In the genomic region with DNA sequence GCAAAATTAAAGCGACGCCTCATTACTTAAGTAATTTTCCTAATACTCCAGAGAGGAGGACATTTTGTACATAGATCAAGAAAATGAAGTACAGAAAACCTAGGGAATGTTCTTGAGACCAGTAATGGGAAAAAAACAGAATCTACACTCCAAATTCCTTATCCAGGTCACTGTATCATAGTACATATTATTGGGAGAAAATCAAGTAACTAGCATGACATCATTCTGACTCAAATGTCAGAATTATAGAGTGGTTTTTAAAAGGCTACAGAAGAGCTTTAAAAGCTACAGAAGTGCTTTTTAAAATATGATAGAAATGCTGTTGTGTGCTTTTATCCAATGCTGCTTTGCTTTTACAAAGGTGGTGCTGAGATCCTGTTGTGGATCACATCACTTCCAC, we compare ENCODE assay signal across 15 cellular contexts.
"Had no signal": no experiment of that assay in that cellular context is flagged by ENCODE, and none has a peak within 500 bp of the region (broad histone marks: within the 10 kb centered on the region; RNA-seq: fewer than 3 reads in every experiment).

No MANE protein-coding gene starts in this region.

- H3K4me1 ChIP-seq: parathyroid adenoma, sigmoid colon, upper lobe of right lung had no signal

- H3K9me3 ChIP-seq: sigmoid colon, upper lobe of right lung had no signal

- H2AFZ ChIP-seq: parathyroid adenoma had no signal

- H3K27me3 ChIP-seq: sigmoid colon, upper lobe of right lung had no signal

- H3K4me3 ChIP-seq: sigmoid colon, upper lobe of right lung had no signal

- DNase-seq: activated CD4-positive, alpha-beta T cell treated with anti-CD3 and anti-CD28 coated beads, Interleukin-2, amount 10 ng/mL, durations not matched to agents 24 days and 14 days; activated CD8-positive, alpha-beta T cell treated with anti-CD3 and anti-CD28 coated beads for 36 hours; activated naive CD4-positive, alpha-beta T cell treated with anti-CD3 and anti-CD28 coated beads for 36 hours; activated T-cell treated with anti-CD3 and anti-CD28 coated beads, Interleukin-2, amount 50 U/mL, for 1 hour; aorta; effector CD8-positive, alpha-beta T cell; hypothalamus; midbrain; sigmoid colon; stimulated activated CD4-positive, alpha-beta T cell treated with anti-CD3 and anti-CD28 coated beads, Interleukin-4, amount 100 ng/mL, for 24 hours; T1000; upper lobe of right lung had no signal

- H3K27ac ChIP-seq: parathyroid adenoma, sigmoid colon, upper lobe of right lung had no signal

- H3K9ac ChIP-seq: parathyroid adenoma had no signal

- ATAC-seq: activated CD8-positive, alpha-beta T cell treated with anti-CD3 and anti-CD28 coated beads for 36 hours; esophagus mucosa; stimulated activated memory B cell treated with anti-CD40 and anti-IgM and Interleukin-4, amounts not matched to agents 10 μg/mL and 1 μg/mL and 100 μg/mL, for 72 hours; upper lobe of right lung had no signal
